8 cellular contexts compared by ENCODE assay signal in genomic region chr4:155377281-155377680, GRCh38.
DNase-seq lines count a peak whose midpoint lies in the region; ATAC-seq and TF ChIP-seq lines count a peak whose summit lies in the region.

No MANE protein-coding gene starts in this region.

- H3K9me3 ChIP-seq in parathyroid adenoma (ENCODE audit: control insufficient read depth, low read length): no peaks in the 10 kb centered on the region

- DNase-seq in NCI-H69 (lab: John Stamatoyannopoulos, UW): peak; percentile 51
- DNase-seq in choroid plexus epithelial cell (ENCODE audit: low read depth): peak; percentile 34
- DNase-seq in NAMALWA (ENCODE audit: low spot score): no peak

- TF ChIP-seq CTCF in choroid plexus epithelial cell (conservative IDR thresholded peaks at IDR 0.05; ENCODE audit: low read depth, low read length) (no peak), parathyroid adenoma (IDR thresholded peaks at IDR 0.05) (no peak)

- H3K4me1 ChIP-seq in parathyroid adenoma: no peaks in the 10 kb centered on the region

- ATAC-seq in GM18873 (IDR thresholded peaks at IDR 0.05; ENCODE audit: low FRiP score, unreplicated experiment): no peak
- no peak for ATAC-seq in HG03097 (IDR thresholded peaks at IDR 0.05; ENCODE audit: low FRiP score, unreplicated experiment)
- no peak for ATAC-seq in HG02884 (IDR thresholded peaks at IDR 0.05; ENCODE audit: unreplicated experiment)

- peak overlapping the region; percentile 91 for H2AFZ ChIP-seq in parathyroid adenoma

- H3K79me2 ChIP-seq in parathyroid adenoma: no peaks in the 10 kb centered on the region

- H3K36me3 ChIP-seq in parathyroid adenoma (ENCODE audit: control insufficient read depth, insufficient read depth, low read length): no peaks in the 10 kb centered on the region

- no peak overlapping the region for H3K9ac ChIP-seq in parathyroid adenoma

- no peaks in the 10 kb centered on the region for H3K27me3 ChIP-seq in parathyroid adenoma (ENCODE audit: control insufficient read depth, insufficient read depth, low read length)

- H3K4me2 ChIP-seq in parathyroid adenoma (ENCODE audit: low read length): peak overlapping the region; percentile 63

- no peak overlapping the region for H3K27ac ChIP-seq in parathyroid adenoma

- H3K4me3 ChIP-seq in GM08714 (ENCODE audit: low read length) (peak overlapping the region; percentile 53; the same call in 1 of the 2 replicates), choroid plexus epithelial cell (ENCODE audit: low read depth, low read length) (no peak overlapping the region), parathyroid adenoma (ENCODE audit: low read depth, low read length) (peak overlapping the region; percentile 69)
